In genomic region chr2:130351495-130352125, GRCh38 we compare ENCODE assay signal across 16 cellular contexts. TPM values are rescaled to one million over a fixed set of nuclear protein-coding genes. Genes with fewer than 3 reads are reported as not detected.
DNase-seq lines count a peak whose midpoint lies in the region; ATAC-seq, FAIRE-seq and TF ChIP-seq lines count a peak whose summit lies in the region.
"Had no signal": no experiment of that assay in that cellular context is flagged by ENCODE, and none has a peak within 500 bp of the region (broad histone marks: within the 10 kb centered on the region; RNA-seq: fewer than 3 reads in every experiment).

No MANE protein-coding gene starts in this region.

- peak overlapping the region in 5 of 6 donors; percentile 21 to 72 (median 39) for H3K27ac Mint-ChIP-seq in naive B cell

- peak overlapping the region in 3 of 8 donors; percentile 52 to 54 (median 54) for H3K4me3 Mint-ChIP-seq in naive B cell

- H3K4me1 ChIP-seq in BLaER1 = peaks cover 49% of the 10 kb centered on the region

- peaks cover 27% of the 10 kb centered on the region for H3K36me3 ChIP-seq in BLaER1
- H3K36me3 ChIP-seq: prostate gland had no signal

- H3K4me3 ChIP-seq in BLaER1 (peak overlapping the region; percentile 48), GM12864 (ENCODE audit: low read depth, low read length) (no peak overlapping the region)
- H3K4me3 ChIP-seq: PC-9, prostate gland, stomach had no signal

- peak overlapping the region; percentile 97 for H3K4me2 ChIP-seq in BLaER1
- H3K4me2 ChIP-seq: KMS-11, PC-9, SK-N-SH had no signal

- no peak for DNase-seq in GM12864 (ENCODE audit: low read depth)
- DNase-seq in naive B cell = no peak
- DNase-seq in frontal cortex (ENCODE audit: low spot score in 2 of 2) = no peak
- no peak for DNase-seq in NCI-H345 (lab: John Stamatoyannopoulos, UW)
- DNase-seq in GDM1 (lab: John Stamatoyannopoulos, UW) = no peak
- DNase-seq: activated CD4-positive, alpha-beta T cell treated with anti-CD3 and anti-CD28 coated beads, Interleukin-2, amount 50 U/mL, for 48 hours; kidney glomerular epithelial cell; NCI-H2227 treated with DMSO at 0.1 percent for 48 hours; PC-9; SK-N-SH; stomach had no signal

- ATAC-seq in naive B cell (ENCODE audit: low read depth in 2 of 2) = no peak

- H3K27me3 ChIP-seq in BLaER1 = no peaks in the 10 kb centered on the region
- H3K27me3 ChIP-seq: stomach had no signal

- H3K27me3 Mint-ChIP-seq in naive B cell = peaks cover 0 to 1% (median 0%) of the 10 kb centered on the region in 3 donors

- H3K27ac ChIP-seq in BLaER1 = peak overlapping the region; percentile 72
- peak overlapping the region; percentile 3 for H3K27ac ChIP-seq in angular gyrus (ENCODE audit: low read depth, low read length)
- H3K27ac ChIP-seq: KMS-11, PC-9, prostate gland had no signal

- H3K4me1 Mint-ChIP-seq in naive B cell = peaks cover 22 to 34% (median 33%) of the 10 kb centered on the region in 3 donors

- H3K36me3 Mint-ChIP-seq in naive B cell = peaks cover 8 to 9% of the 10 kb centered on the region in 2 donors

- peak overlapping the region; percentile 71 for H3K9ac ChIP-seq in BLaER1
- H3K9ac ChIP-seq: KMS-11, SK-N-SH had no signal

- no peak for FAIRE-seq in frontal cortex (lab: Jason Lieb, UNC)
- FAIRE-seq: colon had no signal

- peak; percentile 21 for TF ChIP-seq CTCF in GM12864 (IDR thresholded peaks at IDR 0.05; ENCODE audit: low read depth, low read length, missing control alignments)

- H3K9me3 Mint-ChIP-seq in naive B cell = no peaks in the 10 kb centered on the region

- H4K20me1 ChIP-seq in BLaER1 = peaks cover 31% of the 10 kb centered on the region

- no peaks in the 10 kb centered on the region for H3K9me3 ChIP-seq in BLaER1
- H3K9me3 ChIP-seq: prostate gland, SK-N-SH, stomach had no signal

RNA-seq across cellular contexts. Expression of gene PTPN18, which starts 4.2 kb away (rescaled TPM):
- polyA plus RNA-seq in naive B cell (ENCODE audit: low read depth in 6 of 6) = 10 to 100 TPM; 57.8 to 83.3 (median 68.5) TPM
- 11.8 TPM for total RNA-seq in frontal cortex

RNA-seq across cellular contexts. Expression of gene IMP4, which starts 8.9 kb away (rescaled TPM):
- 100 to 1,000 TPM in 2 of 6 donors, 10 to 100 TPM in 4; 62.0 to 112 (median 85.3) TPM for polyA plus RNA-seq in naive B cell (ENCODE audit: low read depth in 6 of 6)
- total RNA-seq in frontal cortex = 37.5 TPM
